Comparison of ENCODE assay signal across 8 cellular contexts in genomic region chr18:3594760-3595241, GRCh38.
DNase-seq lines count a peak whose midpoint lies in the region; ATAC-seq and TF ChIP-seq lines count a peak whose summit lies in the region.

No MANE protein-coding gene starts in this region.

- peak overlapping the region; percentile 100 for H3K27ac Mint-ChIP-seq in activated naive CD4-positive, alpha-beta T cell treated with anti-CD3 and anti-CD28 coated beads for 36 hours
- H3K27ac Mint-ChIP-seq in mesothelial cell of epicardium: peak overlapping the region; percentile 99

- H3K27me3 Mint-ChIP-seq in activated naive CD4-positive, alpha-beta T cell treated with anti-CD3 and anti-CD28 coated beads for 36 hours (ENCODE audit: low read depth): no peaks in the 10 kb centered on the region
- H3K27me3 Mint-ChIP-seq in mesothelial cell of epicardium (ENCODE audit: low read depth): no peaks in the 10 kb centered on the region

- no peaks in the 10 kb centered on the region for H3K9me3 Mint-ChIP-seq in activated naive CD4-positive, alpha-beta T cell treated with anti-CD3 and anti-CD28 coated beads for 36 hours
- H3K9me3 Mint-ChIP-seq in mesothelial cell of epicardium: no peaks in the 10 kb centered on the region

- H3K4me3 Mint-ChIP-seq in activated naive CD4-positive, alpha-beta T cell treated with anti-CD3 and anti-CD28 coated beads for 36 hours: peak overlapping the region; percentile 92
- peak overlapping the region; percentile 72 for H3K4me3 Mint-ChIP-seq in mesothelial cell of epicardium

- intact Hi-C loops in activated naive CD4-positive, alpha-beta T cell treated with anti-CD3 and anti-CD28 coated beads for 36 hours (cut with micrococcal nuclease): loop anchor here (1.0 to 10.0 kb wide), 18 partner anchors 8 to 940 kb away; partner anchors contain the start of genes MYL12A, MYL12B and SMCHD1
- intact Hi-C loops in upper lobe of right lung (cut with DNase I): loop anchor here (10.0 kb wide), 1 partner anchor 70 kb away; no protein-coding TSS in a partner anchor

- H3K4me3 ChIP-seq in duodenal mucosa (ENCODE audit: low read depth in 1 of 2, low read length in 2 of 2) (peak overlapping the region; percentile 71 to 79), upper lobe of right lung (peak overlapping the region; percentile 60)

- H3K9ac ChIP-seq in duodenal mucosa (ENCODE audit: low read depth in 1 of 2, low read length in 2 of 2): peak overlapping the region; percentile 79 to 91

- H3K36me3 ChIP-seq in duodenal mucosa (ENCODE audit: control insufficient read depth in 1 of 2, insufficient read depth in 2 of 2, low read length in 2 of 2) (no peaks in the 10 kb centered on the region), upper lobe of right lung (no peaks in the 10 kb centered on the region)

- H3K4me1 Mint-ChIP-seq in activated naive CD4-positive, alpha-beta T cell treated with anti-CD3 and anti-CD28 coated beads for 36 hours (ENCODE audit: low read depth): peaks cover 51% of the 10 kb centered on the region
- peaks cover 60% of the 10 kb centered on the region for H3K4me1 Mint-ChIP-seq in mesothelial cell of epicardium

- ATAC-seq in upper lobe of right lung (peak; percentile 2), HG03039 (IDR thresholded peaks at IDR 0.05; ENCODE audit: unreplicated experiment) (no peak)

- H3K27me3 ChIP-seq in duodenal mucosa (ENCODE audit: control insufficient read depth in 1 of 2, insufficient read depth in 2 of 2, low read length in 2 of 2): no peaks in the 10 kb centered on the region
- H3K27me3 ChIP-seq in upper lobe of right lung: no peaks in the 10 kb centered on the region

- H3K36me3 Mint-ChIP-seq in activated naive CD4-positive, alpha-beta T cell treated with anti-CD3 and anti-CD28 coated beads for 36 hours (ENCODE audit: low read depth): peaks cover 24% of the 10 kb centered on the region
- H3K36me3 Mint-ChIP-seq in mesothelial cell of epicardium: no peaks in the 10 kb centered on the region

- H3K9me3 ChIP-seq in duodenal mucosa (ENCODE audit: control insufficient read depth in 1 of 2, low read length in 2 of 2): no peaks in the 10 kb centered on the region
- no peaks in the 10 kb centered on the region for H3K9me3 ChIP-seq in upper lobe of right lung

- CTCF ChIA-PET in activated naive CD4-positive, alpha-beta T cell treated with anti-CD3 and anti-CD28 coated beads for 36 hours (lab: Charles Lee): interaction anchor here (0.8 to 6.1 kb wide), 24 partner anchors 9 to 331 kb away, joined by 3 to 63 read pairs (median 6); no protein-coding TSS in a partner anchor

- H3K4me1 ChIP-seq in duodenal mucosa (ENCODE audit: control insufficient read depth in 1 of 2, insufficient read depth in 2 of 2, low read length in 2 of 2) (peaks cover 41 to 43% of the 10 kb centered on the region in 2 donors), upper lobe of right lung (peaks cover 50% of the 10 kb centered on the region)

- peak overlapping the region; percentile 90 for H3K27ac ChIP-seq in duodenal mucosa (ENCODE audit: low read depth, low read length)
- peak overlapping the region; percentile 98 for H3K27ac ChIP-seq in upper lobe of right lung

- TF ChIP-seq CTCF in mesothelial cell of epicardium (IDR thresholded peaks at IDR 0.05; ENCODE audit: unreplicated experiment) (no peak), upper lobe of right lung (IDR thresholded peaks at IDR 0.05) (no peak)

- DNase-seq in activated naive CD4-positive, alpha-beta T cell treated with anti-CD3 and anti-CD28 coated beads for 36 hours: peak; percentile 50
- DNase-seq in activated naive CD4-positive, alpha-beta T cell treated with anti-CD3 and anti-CD28 coated beads, Interleukin-2, amount 50 U/mL, for 16 hours: no peak
- DNase-seq in SW480 (ENCODE audit: low spot score): peak; percentile 92
- no peak for DNase-seq in mesothelial cell of epicardium (ENCODE audit: low spot score in 2 of 2, unreplicated experiment in 2 of 2)
- DNase-seq in upper lobe of right lung: no peak
- DNase-seq in NOMO-1 treated with dmso at 0.1 percent for 144 hours (lab: John Stamatoyannopoulos, UW; ENCODE audit: unreplicated experiment): no peak

Comparison
In these comparisons a context has a peak if more than half of its experiments do, and no peak if none do; other contexts are left out.
1. DNase-seq: peak in activated naive CD4-positive, alpha-beta T cell treated with anti-CD3 and anti-CD28 coated beads for 36 hours (single experiment) and SW480 (single experiment); none in activated naive CD4-positive, alpha-beta T cell treated with anti-CD3 and anti-CD28 coated beads, Interleukin-2, amount 50 U/mL, for 16 hours (single experiment), mesothelial cell of epicardium (0 of 2), upper lobe of right lung (single experiment) and NOMO-1 treated with dmso at 0.1 percent for 144 hours (single experiment).